8 cellular contexts compared by ENCODE assay signal in genomic region chr1:7961199-7962010, GRCh38. TPM values are rescaled to one million over a fixed set of nuclear protein-coding genes. Genes with fewer than 3 reads are reported as not detected.
DNase-seq lines count a peak whose midpoint lies in the region; TF ChIP-seq lines count a peak whose summit lies in the region.

TSS of gene PARK7 (plus strand) at chr1:7961711. CDS start at chr1:7962786, 1,075 bp downstream.

- H2AFZ ChIP-seq in MM.1S (ENCODE audit: low read length) (peak within 1 kb of the TSS; percentile 94), neural cell (ENCODE audit: low read depth, low read length) (peak within 1 kb of the TSS; percentile 88)

- H3K27ac ChIP-seq in MM.1S (ENCODE audit: low read length), result peak within 1 kb of the TSS; percentile 64
- H3K27ac ChIP-seq in neural cell (ENCODE audit: low read length), result peak within 1 kb of the TSS; percentile 90
- peak within 1 kb of the TSS; percentile 93 to 99 (median 95) for H3K27ac ChIP-seq in stomach

- TF ChIP-seq RAD21 in neural cell (conservative IDR thresholded peaks at IDR 0.05), result peak; percentile 66

- no peaks in the 10 kb centered on the region for H3F3A ChIP-seq in MM.1S (ENCODE audit: insufficient read depth, low read length)
- H3F3A ChIP-seq in neural cell (ENCODE audit: insufficient read depth, low read length, poor library complexity, severe bottlenecking), result peaks cover 4% of the 10 kb centered on the region

- H3K9me3 ChIP-seq in MM.1S (replicated peaks; ENCODE audit: insufficient read depth, low read length), result no peaks in the 10 kb centered on the region
- no peaks in the 10 kb centered on the region for H3K9me3 ChIP-seq in neural cell (ENCODE audit: low read length)
- no peaks in the 10 kb centered on the region for H3K9me3 ChIP-seq in stomach

- H3K36me3 ChIP-seq in MM.1S (replicated peaks; ENCODE audit: insufficient read depth, low read length) (peaks cover 12% of the 10 kb centered on the region; the same call in 1 of the 2 replicates), neural cell (ENCODE audit: insufficient read depth, low read length) (no peaks in the 10 kb centered on the region), stomach (peaks cover 19 to 36% (median 34%) of the 10 kb centered on the region in 4 donors)

- no peaks in the 10 kb centered on the region for H3K9me2 ChIP-seq in MM.1S (replicated peaks; ENCODE audit: insufficient read depth, low read length)
- no peaks in the 10 kb centered on the region for H3K9me2 ChIP-seq in neural cell (ENCODE audit: insufficient read depth, low read length)

- TF ChIP-seq CTCF in MM.1S (IDR thresholded peaks at IDR 0.05; ENCODE audit: low read length) (peak; percentile 47), neural cell (IDR thresholded peaks at IDR 0.05; ENCODE audit: poor library complexity, severe bottlenecking) (peak; percentile 92), stomach (IDR thresholded peaks at IDR 0.05) (peak in 3 of 7 experiments; percentile 8 to 56 (median 42))

- H3K4me2 ChIP-seq in MM.1S (ENCODE audit: low read depth, low read length) (peak within 1 kb of the TSS; percentile 70), neural cell (ENCODE audit: low read length) (peak within 1 kb of the TSS; percentile 54)

- TF ChIP-seq EP300 in neural cell (conservative IDR thresholded peaks at IDR 0.05; ENCODE audit: poor library complexity, severe bottlenecking) (peak; percentile 79), stomach (IDR thresholded peaks at IDR 0.05) (no peak)

- peaks cover 9% of the 10 kb centered on the region; the same call in 1 of the 2 replicates for H3K4me1 ChIP-seq in MM.1S (ENCODE audit: low read length)
- peaks cover 22 to 55% (median 38%) of the 10 kb centered on the region in 4 donors for H3K4me1 ChIP-seq in stomach

- peak within 1 kb of the TSS; percentile 81 for H3K9ac ChIP-seq in MM.1S (ENCODE audit: low read length)
- peak within 1 kb of the TSS; percentile 85 for H3K9ac ChIP-seq in neural cell (ENCODE audit: low read length)

- WGBS in stomach, 5 donors, result 0 to 1% (median 0%) methylated on average over 54 to 81 of the region's 81 CpGs

- H3K79me2 ChIP-seq in MM.1S (ENCODE audit: low read length), result peaks cover 43% of the 10 kb centered on the region
- peaks cover 15% of the 10 kb centered on the region for H3K79me2 ChIP-seq in neural cell (replicated peaks; ENCODE audit: insufficient read depth, low read length)

- peak in 2 of 4 donors; percentile 82 to 88 for TF ChIP-seq POLR2A in stomach (IDR thresholded peaks at IDR 0.05)

- intact Hi-C loops in stomach (cut with DNase I; ENCODE audit: low total_unique reads), result no loop called here

- H4K20me1 ChIP-seq in MM.1S (ENCODE audit: insufficient read depth, low read length), result no peaks in the 10 kb centered on the region
- no peaks in the 10 kb centered on the region for H4K20me1 ChIP-seq in neural cell (ENCODE audit: insufficient read depth)

- DNase-seq in GF-D8 (lab: John Stamatoyannopoulos, UW), result peak; percentile 96
- peak; percentile 99 for DNase-seq in HCEC 1CT
- DNase-seq in MM.1S, result peak; percentile 99
- DNase-seq in SIG-M5 (lab: John Stamatoyannopoulos, UW), result peak; percentile 93
- peak; percentile 99 for DNase-seq in activated gamma-delta T cell (lab: John Stamatoyannopoulos, UW)
- DNase-seq in fibroblast of the conjunctiva (ENCODE audit: low read depth), result peak; percentile 98
- DNase-seq in stomach, result peak; percentile 100

- no peaks in the 10 kb centered on the region for H3K27me3 ChIP-seq in MM.1S (replicated peaks; ENCODE audit: insufficient read depth, low read length)
- no peaks in the 10 kb centered on the region for H3K27me3 ChIP-seq in neural cell (ENCODE audit: insufficient read depth, low read depth, low read length)
- H3K27me3 ChIP-seq in stomach, result no peaks in the 10 kb centered on the region

- H3K4me3 ChIP-seq in MM.1S (ENCODE audit: low read length), result peak within 1 kb of the TSS; percentile 86
- H3K4me3 ChIP-seq in neural cell (ENCODE audit: low read length), result peak within 1 kb of the TSS; percentile 90
- H3K4me3 ChIP-seq in stomach, result peak within 1 kb of the TSS; percentile 74 to 87 (median 78)

TF ChIP-seq in neural cell, 6 proteins besides CTCF, POLR2A, EP300 and RAD21:
- TF ChIP-seq SMC3 (conservative IDR thresholded peaks at IDR 0.05; ENCODE audit: poor library complexity) (peak; percentile 68), POLR2AphosphoS5 (IDR thresholded peaks at IDR 0.05) (peak; percentile 96), MXI1 (conservative IDR thresholded peaks at IDR 0.05; ENCODE audit: poor library complexity, severe bottlenecking) (peak; percentile 91), REST (IDR thresholded peaks at IDR 0.05; ENCODE audit: borderline replicate concordance) (peak; percentile 83), EZH2 (IDR thresholded peaks at IDR 0.05; ENCODE audit: borderline replicate concordance, insufficient read depth, low read length, poor library complexity, severe bottlenecking) (no peak), TAF1 (IDR thresholded peaks at IDR 0.05; ENCODE audit: low read depth) (peak; percentile 89)

RNA-seq across cellular contexts. Expression of gene PARK7, which starts in this region (rescaled TPM):
- polyA plus RNA-seq in neural cell (352 and 378 TPM in 2 replicates), stomach (100 to 1,000 TPM; 281 to 350 (median 311) TPM)
- 127 and 145 TPM in 2 replicates for polyA minus RNA-seq in neural cell
- 100 to 1,000 TPM in 2 of 5 donors, 10 to 100 TPM in 3; 41.4 to 149 (median 98.1) TPM for total RNA-seq in stomach

Comparison
In these comparisons a context has a peak if more than half of its experiments do, and no peak if none do; other contexts are left out.
1. Peak in every context shown above with its lines: DNase-seq, H3K4me3 ChIP-seq and H3K27ac ChIP-seq.